10 cellular contexts compared by ENCODE assay signal in genomic region chr19:46608581-46609345, GRCh38.
DNase-seq lines count a peak whose midpoint lies in the region; ATAC-seq lines count a peak whose summit lies in the region.
"Had no signal": no experiment of that assay in that cellular context is flagged by ENCODE, and none has a peak within 500 bp of the region (broad histone marks: within the 10 kb centered on the region; RNA-seq: fewer than 3 reads in every experiment).

No MANE protein-coding gene starts in this region.

- H3K27ac Mint-ChIP-seq in activated naive CD8-positive, alpha-beta T cell: peak overlapping the region; percentile 47
- no peak overlapping the region for H3K27ac Mint-ChIP-seq in activated naive CD8-positive, alpha-beta T cell treated with anti-CD3 and anti-CD28 coated beads, Interleukin-2, amount 50 U/mL, for 24 hours

- peaks cover 6% of the 10 kb centered on the region for H3K36me3 Mint-ChIP-seq in activated naive CD8-positive, alpha-beta T cell
- peaks cover 58% of the 10 kb centered on the region for H3K36me3 Mint-ChIP-seq in activated naive CD8-positive, alpha-beta T cell treated with anti-CD3 and anti-CD28 coated beads, Interleukin-2, amount 50 U/mL, for 24 hours (ENCODE audit: low read depth)

- no peaks in the 10 kb centered on the region for H3K9me3 Mint-ChIP-seq in activated naive CD8-positive, alpha-beta T cell (ENCODE audit: low read depth)
- no peaks in the 10 kb centered on the region for H3K9me3 Mint-ChIP-seq in activated naive CD8-positive, alpha-beta T cell treated with anti-CD3 and anti-CD28 coated beads, Interleukin-2, amount 50 U/mL, for 24 hours

- ATAC-seq in activated naive CD8-positive, alpha-beta T cell treated with anti-CD3 and anti-CD28 coated beads, Interleukin-2, amount 50 U/mL, for 24 hours: no peak
- ATAC-seq in HG02623 (IDR thresholded peaks at IDR 0.05; ENCODE audit: unreplicated experiment): no peak

- no peaks in the 10 kb centered on the region for H3K27me3 Mint-ChIP-seq in activated naive CD8-positive, alpha-beta T cell
- no peaks in the 10 kb centered on the region for H3K27me3 Mint-ChIP-seq in activated naive CD8-positive, alpha-beta T cell treated with anti-CD3 and anti-CD28 coated beads, Interleukin-2, amount 50 U/mL, for 24 hours

- H3K4me3 Mint-ChIP-seq in activated naive CD8-positive, alpha-beta T cell: no peak overlapping the region
- H3K4me3 Mint-ChIP-seq in activated naive CD8-positive, alpha-beta T cell treated with anti-CD3 and anti-CD28 coated beads, Interleukin-2, amount 50 U/mL, for 24 hours: no peak overlapping the region

- no peak for DNase-seq in activated naive CD8-positive, alpha-beta T cell treated with anti-CD3 and anti-CD28 coated beads, Interleukin-2, amount 50 U/mL, for 24 hours
- DNase-seq in stimulated activated CD8-positive, alpha-beta memory T cell treated with anti-CD3 and anti-CD28 coated beads, Interleukin-4, amount 100 ng/mL, for 48 hours: peak; percentile 19
- DNase-seq in DMS114 treated with DMSO at 0.1 percent for 48 hours (lab: John Stamatoyannopoulos, UW; ENCODE audit: unreplicated experiment): no peak
- DNase-seq: effector memory CD4-positive, alpha-beta T cell; nucleus accumbens; stimulated activated CD4-positive, alpha-beta T cell treated with anti-CD3 and anti-CD28 coated beads, Interleukin-15, amount 100 ng/mL, for 24 hours had no signal

- peak overlapping the region; percentile 76 for H3K27ac ChIP-seq in cingulate gyrus (ENCODE audit: low read depth, low read length)
- H3K27ac ChIP-seq: SK-N-MC had no signal

- peaks cover 49% of the 10 kb centered on the region for H3K4me1 Mint-ChIP-seq in activated naive CD8-positive, alpha-beta T cell (ENCODE audit: low read depth)
- H3K4me1 Mint-ChIP-seq in activated naive CD8-positive, alpha-beta T cell treated with anti-CD3 and anti-CD28 coated beads, Interleukin-2, amount 50 U/mL, for 24 hours: peaks cover 64% of the 10 kb centered on the region
